1 cellular context compared by ENCODE assay signal in genomic region chr5:110017854-110018253, GRCh38.
TF ChIP-seq lines count a peak whose summit lies in the region.

No MANE protein-coding gene starts in this region.

TF ChIP-seq in HepG2, 621 proteins besides CTCF, POLR2A, EP300 and RAD21 (continued from another document and continues in another):
- TF ChIP-seq, protein P1, sequence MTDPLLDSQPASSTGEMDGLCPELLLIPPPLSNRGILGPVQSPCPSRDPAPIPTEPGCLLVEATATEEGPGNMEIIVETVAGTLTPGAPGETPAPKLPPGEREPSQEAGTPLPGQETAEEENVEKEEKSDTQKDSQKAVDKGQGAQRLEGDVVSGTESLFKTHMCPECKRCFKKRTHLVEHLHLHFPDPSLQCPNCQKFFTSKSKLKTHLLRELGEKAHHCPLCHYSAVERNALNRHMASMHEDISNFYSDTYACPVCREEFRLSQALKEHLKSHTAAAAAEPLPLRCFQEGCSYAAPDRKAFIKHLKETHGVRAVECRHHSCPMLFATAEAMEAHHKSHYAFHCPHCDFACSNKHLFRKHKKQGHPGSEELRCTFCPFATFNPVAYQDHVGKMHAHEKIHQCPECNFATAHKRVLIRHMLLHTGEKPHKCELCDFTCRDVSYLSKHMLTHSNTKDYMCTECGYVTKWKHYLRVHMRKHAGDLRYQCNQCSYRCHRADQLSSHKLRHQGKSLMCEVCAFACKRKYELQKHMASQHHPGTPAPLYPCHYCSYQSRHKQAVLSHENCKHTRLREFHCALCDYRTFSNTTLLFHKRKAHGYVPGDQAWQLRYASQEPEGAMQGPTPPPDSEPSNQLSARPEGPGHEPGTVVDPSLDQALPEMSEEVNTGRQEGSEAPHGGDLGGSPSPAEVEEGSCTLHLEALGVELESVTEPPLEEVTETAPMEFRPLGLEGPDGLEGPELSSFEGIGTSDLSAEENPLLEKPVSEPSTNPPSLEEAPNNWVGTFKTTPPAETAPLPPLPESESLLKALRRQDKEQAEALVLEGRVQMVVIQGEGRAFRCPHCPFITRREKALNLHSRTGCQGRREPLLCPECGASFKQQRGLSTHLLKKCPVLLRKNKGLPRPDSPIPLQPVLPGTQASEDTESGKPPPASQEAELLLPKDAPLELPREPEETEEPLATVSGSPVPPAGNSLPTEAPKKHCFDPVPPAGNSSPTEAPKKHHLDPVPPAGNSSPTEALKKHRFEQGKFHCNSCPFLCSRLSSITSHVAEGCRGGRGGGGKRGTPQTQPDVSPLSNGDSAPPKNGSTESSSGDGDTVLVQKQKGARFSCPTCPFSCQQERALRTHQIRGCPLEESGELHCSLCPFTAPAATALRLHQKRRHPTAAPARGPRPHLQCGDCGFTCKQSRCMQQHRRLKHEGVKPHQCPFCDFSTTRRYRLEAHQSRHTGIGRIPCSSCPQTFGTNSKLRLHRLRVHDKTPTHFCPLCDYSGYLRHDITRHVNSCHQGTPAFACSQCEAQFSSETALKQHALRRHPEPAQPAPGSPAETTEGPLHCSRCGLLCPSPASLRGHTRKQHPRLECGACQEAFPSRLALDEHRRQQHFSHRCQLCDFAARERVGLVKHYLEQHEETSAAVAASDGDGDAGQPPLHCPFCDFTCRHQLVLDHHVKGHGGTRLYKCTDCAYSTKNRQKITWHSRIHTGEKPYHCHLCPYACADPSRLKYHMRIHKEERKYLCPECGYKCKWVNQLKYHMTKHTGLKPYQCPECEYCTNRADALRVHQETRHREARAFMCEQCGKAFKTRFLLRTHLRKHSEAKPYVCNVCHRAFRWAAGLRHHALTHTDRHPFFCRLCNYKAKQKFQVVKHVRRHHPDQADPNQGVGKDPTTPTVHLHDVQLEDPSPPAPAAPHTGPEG (CRISPR knock-in tag; IDR thresholded peaks at IDR 0.05) = no peak
- TF ChIP-seq ZNF274 (CRISPR knock-in tag; IDR thresholded peaks at IDR 0.05) (no peak), BCL6 (CRISPR knock-in tag; IDR thresholded peaks at IDR 0.05) (peak; percentile 73), TAF1 (CRISPR knock-in tag; IDR thresholded peaks at IDR 0.05) (no peak), POGZ (CRISPR knock-in tag; IDR thresholded peaks at IDR 0.05) (peak; percentile 78), SALL1 (CRISPR knock-in tag; IDR thresholded peaks at IDR 0.05) (peak; percentile 41; the same call in 1 of the 2 replicates), KAT8 (CRISPR knock-in tag; IDR thresholded peaks at IDR 0.05) (peak; percentile 55; the same call in 1 of the 2 replicates), ZNF441 (CRISPR knock-in tag; IDR thresholded peaks at IDR 0.05; ENCODE audit: borderline replicate concordance) (0 out of 2 replicates have a peak, but pooled peaks have one; percentile 35), ZNF331 (CRISPR knock-in tag; IDR thresholded peaks at IDR 0.05) (peak; percentile 29; the same call in 1 of the 2 replicates), ELF4 (CRISPR knock-in tag; IDR thresholded peaks at IDR 0.05; ENCODE audit: borderline replicate concordance) (0 out of 2 replicates have a peak, but pooled peaks have one; percentile 31), ZMYM3 (CRISPR knock-in tag; IDR thresholded peaks at IDR 0.05) (no peak), ZNF503 (CRISPR knock-in tag; IDR thresholded peaks at IDR 0.05) (0 out of 2 replicates have a peak, but pooled peaks have one; percentile 48), FOXJ3 (CRISPR knock-in tag; IDR thresholded peaks at IDR 0.05; ENCODE audit: borderline replicate concordance) (peak; percentile 75; the same call in 1 of the 2 replicates), CREB1 (IDR thresholded peaks at IDR 0.05) (no peak), CREB1 (CRISPR knock-in tag; IDR thresholded peaks at IDR 0.05) (peak; percentile 59; the same call in 1 of the 2 replicates), ZNF710 (CRISPR knock-in tag; IDR thresholded peaks at IDR 0.05; ENCODE audit: borderline replicate concordance) (peak; percentile 57; the same call in 1 of the 2 replicates), XBP1 (CRISPR knock-in tag; IDR thresholded peaks at IDR 0.05) (no peak), HDAC2 (CRISPR knock-in tag; IDR thresholded peaks at IDR 0.05) (peak; percentile 42; the same call in 1 of the 2 replicates), ZNF337 (CRISPR knock-in tag; IDR thresholded peaks at IDR 0.05; ENCODE audit: borderline replicate concordance, low read depth) (no peak), MED1 (CRISPR knock-in tag; IDR thresholded peaks at IDR 0.05) (peak; percentile 56), XRCC5 (optimal IDR thresholded peaks at IDR 0.05; ENCODE audit: low read length) (no peak), ZBTB7B (CRISPR knock-in tag; IDR thresholded peaks at IDR 0.05) (0 out of 2 replicates have a peak, but pooled peaks have one; percentile 39), ZMYM4 (CRISPR knock-in tag; IDR thresholded peaks at IDR 0.05) (peak; percentile 56; the same call in 1 of the 2 replicates), ZNF709 (CRISPR knock-in tag; IDR thresholded peaks at IDR 0.05) (no peak), IKZF5 (CRISPR knock-in tag; IDR thresholded peaks at IDR 0.05) (0 out of 2 replicates have a peak, but pooled peaks have one; percentile 28), SYNCRIP (IDR thresholded peaks at IDR 0.05; ENCODE audit: insufficient read depth, low read depth, low read length) (no peak), RXRB (CRISPR knock-in tag; IDR thresholded peaks at IDR 0.05; ENCODE audit: borderline replicate concordance) (peak; percentile 71; the same call in 1 of the 2 replicates), RARA (CRISPR knock-in tag; IDR thresholded peaks at IDR 0.05) (peak; percentile 66), NONO (IDR thresholded peaks at IDR 0.05) (no peak), NONO (CRISPR knock-in tag; conservative IDR thresholded peaks at IDR 0.05) (0 out of 2 replicates have a peak, but pooled peaks have one; percentile 47), NFIC (IDR thresholded peaks at IDR 0.05; ENCODE audit: low read length) (peak; percentile 73; the same call in 1 of the 2 replicates), IRF2 (CRISPR knock-in tag; IDR thresholded peaks at IDR 0.05) (peak; percentile 23; the same call in 1 of the 2 replicates), HNF4G (IDR thresholded peaks at IDR 0.05; ENCODE audit: borderline replicate concordance, low read depth, low read length) (0 out of 2 replicates have a peak, but pooled peaks have one; percentile 15), HNF4G (CRISPR knock-in tag; IDR thresholded peaks at IDR 0.05; ENCODE audit: borderline replicate concordance, low read depth) (no peak), ZNF556 (CRISPR knock-in tag; IDR thresholded peaks at IDR 0.05; ENCODE audit: borderline replicate concordance) (no peak), MBD4 (IDR thresholded peaks at IDR 0.05; ENCODE audit: borderline replicate concordance, low read length) (no peak), ZNF317 (CRISPR knock-in tag; IDR thresholded peaks at IDR 0.05) (no peak), TBX3 (IDR thresholded peaks at IDR 0.05; ENCODE audit: borderline replicate concordance) (peak; percentile 82)
- TF ChIP-seq, protein P2, sequence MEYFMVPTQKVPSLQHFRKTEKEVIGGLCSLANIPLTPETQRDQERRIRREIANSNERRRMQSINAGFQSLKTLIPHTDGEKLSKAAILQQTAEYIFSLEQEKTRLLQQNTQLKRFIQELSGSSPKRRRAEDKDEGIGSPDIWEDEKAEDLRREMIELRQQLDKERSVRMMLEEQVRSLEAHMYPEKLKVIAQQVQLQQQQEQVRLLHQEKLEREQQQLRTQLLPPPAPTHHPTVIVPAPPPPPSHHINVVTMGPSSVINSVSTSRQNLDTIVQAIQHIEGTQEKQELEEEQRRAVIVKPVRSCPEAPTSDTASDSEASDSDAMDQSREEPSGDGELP (IDR thresholded peaks at IDR 0.05; ENCODE audit: borderline replicate concordance, low read depth) = 0 out of 2 replicates have a peak, but pooled peaks have one; percentile 40
- TF ChIP-seq, protein P3, sequence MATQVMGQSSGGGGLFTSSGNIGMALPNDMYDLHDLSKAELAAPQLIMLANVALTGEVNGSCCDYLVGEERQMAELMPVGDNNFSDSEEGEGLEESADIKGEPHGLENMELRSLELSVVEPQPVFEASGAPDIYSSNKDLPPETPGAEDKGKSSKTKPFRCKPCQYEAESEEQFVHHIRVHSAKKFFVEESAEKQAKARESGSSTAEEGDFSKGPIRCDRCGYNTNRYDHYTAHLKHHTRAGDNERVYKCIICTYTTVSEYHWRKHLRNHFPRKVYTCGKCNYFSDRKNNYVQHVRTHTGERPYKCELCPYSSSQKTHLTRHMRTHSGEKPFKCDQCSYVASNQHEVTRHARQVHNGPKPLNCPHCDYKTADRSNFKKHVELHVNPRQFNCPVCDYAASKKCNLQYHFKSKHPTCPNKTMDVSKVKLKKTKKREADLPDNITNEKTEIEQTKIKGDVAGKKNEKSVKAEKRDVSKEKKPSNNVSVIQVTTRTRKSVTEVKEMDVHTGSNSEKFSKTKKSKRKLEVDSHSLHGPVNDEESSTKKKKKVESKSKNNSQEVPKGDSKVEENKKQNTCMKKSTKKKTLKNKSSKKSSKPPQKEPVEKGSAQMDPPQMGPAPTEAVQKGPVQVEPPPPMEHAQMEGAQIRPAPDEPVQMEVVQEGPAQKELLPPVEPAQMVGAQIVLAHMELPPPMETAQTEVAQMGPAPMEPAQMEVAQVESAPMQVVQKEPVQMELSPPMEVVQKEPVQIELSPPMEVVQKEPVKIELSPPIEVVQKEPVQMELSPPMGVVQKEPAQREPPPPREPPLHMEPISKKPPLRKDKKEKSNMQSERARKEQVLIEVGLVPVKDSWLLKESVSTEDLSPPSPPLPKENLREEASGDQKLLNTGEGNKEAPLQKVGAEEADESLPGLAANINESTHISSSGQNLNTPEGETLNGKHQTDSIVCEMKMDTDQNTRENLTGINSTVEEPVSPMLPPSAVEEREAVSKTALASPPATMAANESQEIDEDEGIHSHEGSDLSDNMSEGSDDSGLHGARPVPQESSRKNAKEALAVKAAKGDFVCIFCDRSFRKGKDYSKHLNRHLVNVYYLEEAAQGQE (IDR thresholded peaks at IDR 0.05; ENCODE audit: borderline replicate concordance in 1 of 2, low read depth in 1 of 2, low read length in 2 of 2) = 0 out of 4 replicates have a peak, but pooled peaks of 1 of the 2 experiments have one; percentile 23
- TF ChIP-seq, protein P4, sequence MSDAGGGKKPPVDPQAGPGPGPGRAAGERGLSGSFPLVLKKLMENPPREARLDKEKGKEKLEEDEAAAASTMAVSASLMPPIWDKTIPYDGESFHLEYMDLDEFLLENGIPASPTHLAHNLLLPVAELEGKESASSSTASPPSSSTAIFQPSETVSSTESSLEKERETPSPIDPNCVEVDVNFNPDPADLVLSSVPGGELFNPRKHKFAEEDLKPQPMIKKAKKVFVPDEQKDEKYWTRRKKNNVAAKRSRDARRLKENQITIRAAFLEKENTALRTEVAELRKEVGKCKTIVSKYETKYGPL (CRISPR knock-in tag; IDR thresholded peaks at IDR 0.05) = 0 out of 2 replicates have a peak, but pooled peaks have one; percentile 34
- TF ChIP-seq, protein P5, sequence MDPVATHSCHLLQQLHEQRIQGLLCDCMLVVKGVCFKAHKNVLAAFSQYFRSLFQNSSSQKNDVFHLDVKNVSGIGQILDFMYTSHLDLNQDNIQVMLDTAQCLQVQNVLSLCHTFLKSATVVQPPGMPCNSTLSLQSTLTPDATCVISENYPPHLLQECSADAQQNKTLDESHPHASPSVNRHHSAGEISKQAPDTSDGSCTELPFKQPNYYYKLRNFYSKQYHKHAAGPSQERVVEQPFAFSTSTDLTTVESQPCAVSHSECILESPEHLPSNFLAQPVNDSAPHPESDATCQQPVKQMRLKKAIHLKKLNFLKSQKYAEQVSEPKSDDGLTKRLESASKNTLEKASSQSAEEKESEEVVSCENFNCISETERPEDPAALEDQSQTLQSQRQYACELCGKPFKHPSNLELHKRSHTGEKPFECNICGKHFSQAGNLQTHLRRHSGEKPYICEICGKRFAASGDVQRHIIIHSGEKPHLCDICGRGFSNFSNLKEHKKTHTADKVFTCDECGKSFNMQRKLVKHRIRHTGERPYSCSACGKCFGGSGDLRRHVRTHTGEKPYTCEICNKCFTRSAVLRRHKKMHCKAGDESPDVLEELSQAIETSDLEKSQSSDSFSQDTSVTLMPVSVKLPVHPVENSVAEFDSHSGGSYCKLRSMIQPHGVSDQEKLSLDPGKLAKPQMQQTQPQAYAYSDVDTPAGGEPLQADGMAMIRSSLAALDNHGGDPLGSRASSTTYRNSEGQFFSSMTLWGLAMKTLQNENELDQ (CRISPR knock-in tag; IDR thresholded peaks at IDR 0.05; ENCODE audit: borderline replicate concordance) = no peak
